Comparison of ENCODE assay signal across 17 cellular contexts in the genomic region with DNA sequence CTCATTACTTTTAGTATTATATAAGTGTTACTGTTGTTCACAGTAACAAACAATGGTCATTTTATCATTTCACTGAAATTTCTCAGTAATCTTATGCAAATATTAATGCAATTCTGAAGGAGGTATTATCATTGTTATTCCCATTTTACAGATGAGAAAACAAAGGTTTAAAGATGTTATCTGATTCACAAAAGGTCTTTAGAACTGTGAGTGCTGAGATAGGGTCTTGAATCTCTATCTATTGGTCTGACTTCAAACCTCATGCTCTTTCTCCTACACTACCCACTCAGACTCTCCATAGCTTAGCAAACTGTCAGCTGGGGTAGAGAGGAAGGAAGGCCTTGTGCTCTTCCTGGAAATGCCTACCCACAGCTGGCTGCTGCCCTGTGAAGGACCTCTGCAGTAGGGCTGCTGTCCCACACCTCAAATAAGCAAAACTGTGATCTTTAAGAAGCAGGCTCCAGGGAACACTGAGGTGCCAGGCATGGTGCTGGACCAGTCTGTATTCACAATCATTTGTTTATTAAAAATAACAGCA. TPM values are rescaled to one million over a fixed set of nuclear protein-coding genes. Genes with fewer than 3 reads are reported as not detected.
DNase-seq lines count a peak whose midpoint lies in the region; ATAC-seq and TF ChIP-seq lines count a peak whose summit lies in the region.
"Had no signal": no experiment of that assay in that cellular context is flagged by ENCODE, and none has a peak within 500 bp of the region (broad histone marks: within the 10 kb centered on the region; RNA-seq: fewer than 3 reads in every experiment).

No MANE protein-coding gene starts in this region.

- ATAC-seq in IMR-90 (ENCODE audit: low read depth): no peak
- peak; percentile 35 for ATAC-seq in activated CD8-positive, alpha-beta T cell treated with anti-CD3 and anti-CD28 coated beads, Interleukin-2, amount 10 ng/mL, durations not matched to agents 7 days and 5 days
- ATAC-seq: GM23338 had no signal

- TF ChIP-seq POLR2A in IMR-90 (IDR thresholded peaks at IDR 0.05; ENCODE audit: low read depth, low read length) (no peak), spleen (IDR thresholded peaks at IDR 0.05) (no peak)

- peaks cover 40% of the 10 kb centered on the region for H3K36me3 ChIP-seq in IMR-90 (ENCODE audit: control insufficient read depth, insufficient read depth, low read length)
- peaks cover 0 to 75% (median 54%) of the 10 kb centered on the region in 6 donors for H3K36me3 ChIP-seq in spleen

- no peak overlapping the region for H4K8ac ChIP-seq in IMR-90 (ENCODE audit: low read depth in 2 of 2, low read length in 2 of 2)

- H3K27me3 ChIP-seq in IMR-90 (ENCODE audit: control insufficient read depth, insufficient read depth, low read length): no peaks in the 10 kb centered on the region
- no peaks in the 10 kb centered on the region for H3K27me3 ChIP-seq in spleen (replicated peaks in 1 of 7)
- no peaks in the 10 kb centered on the region for H3K27me3 ChIP-seq in dorsolateral prefrontal cortex
- H3K27me3 ChIP-seq: MG63 had no signal

- H3K4me1 ChIP-seq in IMR-90 (ENCODE audit: control insufficient read depth, insufficient read depth, low read length) (no peaks in the 10 kb centered on the region), spleen (peaks cover 0 to 44% (median 26%) of the 10 kb centered on the region in 6 donors)

- TF ChIP-seq CTCF in IMR-90 (conservative IDR thresholded peaks at IDR 0.05; ENCODE audit: low read depth, low read length) (no peak), spleen (IDR thresholded peaks at IDR 0.05 in 8 of 11, conservative IDR thresholded peaks at IDR 0.05 in 3 of 11) (no peak), GM13977 (IDR thresholded peaks at IDR 0.05; ENCODE audit: extremely low read depth, insufficient read depth, missing control alignments) (no peak), dorsolateral prefrontal cortex (IDR thresholded peaks at IDR 0.05 in 54 of 56, conservative IDR thresholded peaks at IDR 0.05 in 2 of 56; ENCODE audit: low read depth in 1 of 56, partially characterized antibody in 56 of 56) (no peak)

- H4K5ac ChIP-seq in IMR-90 (ENCODE audit: low read depth, low read length): no peak overlapping the region

- H3K18ac ChIP-seq in IMR-90 (ENCODE audit: low read depth, low read length): no peak overlapping the region

- CTCF ChIA-PET in activated naive CD4-positive, alpha-beta T cell treated with anti-CD3 and anti-CD28 coated beads, Interleukin-2, amount 10 ng/mL, durations not matched to agents 7 days and 5 days (lab: Charles Lee): no interaction called here
- CTCF ChIA-PET in activated naive CD4-positive, alpha-beta T cell treated with anti-CD3 and anti-CD28 coated beads for 36 hours (lab: Charles Lee): no interaction called here
- CTCF ChIA-PET in IMR-90 (lab: Yijun Ruan, JAX): no interaction called here
- CTCF ChIA-PET in activated CD8-positive, alpha-beta T cell treated with anti-CD3 and anti-CD28 coated beads, Interleukin-2, amount 10 ng/mL, durations not matched to agents 7 days and 5 days (lab: Charles Lee): interaction anchor here (3.0 kb wide), 1 partner anchor 10 kb away, joined by 9 read pairs; no protein-coding TSS in a partner anchor

- H2BK5ac ChIP-seq in IMR-90 (ENCODE audit: low read depth, low read length, poor library complexity, severe bottlenecking): no peak overlapping the region

- H4K20me1 ChIP-seq in IMR-90 (ENCODE audit: insufficient read depth, low read length): no peaks in the 10 kb centered on the region

- no peak overlapping the region for H2AK5ac ChIP-seq in IMR-90 (ENCODE audit: low read depth, low read length)

- H2BK15ac ChIP-seq in IMR-90 (ENCODE audit: low read depth, low read length): no peak overlapping the region

- no peak overlapping the region for H3K4ac ChIP-seq in IMR-90 (ENCODE audit: low read depth, low read length)

- H3K27ac Mint-ChIP-seq in activated naive CD4-positive, alpha-beta T cell treated with anti-CD3 and anti-CD28 coated beads, Interleukin-2, amount 10 ng/mL, durations not matched to agents 7 days and 5 days: peak overlapping the region; percentile 73
- H3K27ac Mint-ChIP-seq in activated naive CD4-positive, alpha-beta T cell treated with anti-CD3 and anti-CD28 coated beads for 36 hours: no peak overlapping the region
- peak overlapping the region; percentile 82 for H3K27ac Mint-ChIP-seq in activated CD8-positive, alpha-beta T cell treated with anti-CD3 and anti-CD28 coated beads, Interleukin-2, amount 10 ng/mL, durations not matched to agents 7 days and 5 days
- H3K27ac Mint-ChIP-seq: GM23338 had no signal

- H2AK9ac ChIP-seq in IMR-90 (replicated peaks; ENCODE audit: low read depth, low read length, poor library complexity): peak overlapping the region; percentile 58

- H3K79me1 ChIP-seq in IMR-90 (ENCODE audit: low read depth in 1 of 2, low read length in 2 of 2): peaks cover 0 to 8% of the 10 kb centered on the region in 2 experiments; a peak in 1 of 4 replicates

- POLR2A ChIA-PET in IMR-90 (lab: Charles Lee; ENCODE audit: unreplicated experiment): no interaction called here
- POLR2A ChIA-PET in activated CD8-positive, alpha-beta T cell treated with anti-CD3 and anti-CD28 coated beads, Interleukin-2, amount 10 ng/mL, durations not matched to agents 7 days and 5 days (lab: Charles Lee): no interaction called here

- dilution Hi-C loops in IMR-90 (cut with HindIII; ENCODE audit: low sequenced_read_pairs, unreplicated experiment): no loop called here

- in situ Hi-C loops in IMR-90 (cut with MboI; ENCODE audit: low sequenced_read_pairs): loop anchor here (25.0 kb wide), 1 partner anchor 1556 kb away; a partner anchor contains a TSS
- in situ Hi-C loops in GM13977 (cut with MboI; ENCODE audit: low pct_unique_long_range_greater_than_20kb, low sequenced_read_pairs, unreplicated experiment): no loop called here

- no peak for DNase-seq in activated naive CD4-positive, alpha-beta T cell treated with anti-CD3 and anti-CD28 coated beads, Interleukin-2, amount 10 ng/mL, durations not matched to agents 7 days and 5 days
- DNase-seq in activated naive CD4-positive, alpha-beta T cell treated with anti-CD3 and anti-CD28 coated beads for 36 hours: no peak
- DNase-seq in IMR-90 (no peak), spleen (peak; percentile 17), GM13977 (ENCODE audit: low spot score) (no peak), dorsolateral prefrontal cortex (no peak)
- no peak for DNase-seq in activated CD8-positive, alpha-beta T cell treated with anti-CD3 and anti-CD28 coated beads, Interleukin-2, amount 10 ng/mL, durations not matched to agents 7 days and 5 days
- DNase-seq: CD4-positive, alpha-beta memory T cell; DND-41; GDM1; MG63; NCI-H1092 treated with DMSO at 0.1 percent for 48 hours; NCI-H1694; NCI-H345; NCI-H526 treated with DMSO at 0.1 percent for 48 hours had no signal

- H3K14ac ChIP-seq in IMR-90 (replicated peaks; ENCODE audit: low read depth, low read length): no peak overlapping the region

- no peak overlapping the region for H3K23ac ChIP-seq in IMR-90 (ENCODE audit: low read depth, low read length)

- no TSS peak for BruUV-seq in IMR-90 (replicated peaks; lab: Mats Ljungman, UMichigan)

- H3K27me3 Mint-ChIP-seq in activated naive CD4-positive, alpha-beta T cell treated with anti-CD3 and anti-CD28 coated beads, Interleukin-2, amount 10 ng/mL, durations not matched to agents 7 days and 5 days: no peaks in the 10 kb centered on the region
- no peaks in the 10 kb centered on the region for H3K27me3 Mint-ChIP-seq in activated naive CD4-positive, alpha-beta T cell treated with anti-CD3 and anti-CD28 coated beads for 36 hours (ENCODE audit: low read depth)
- H3K27me3 Mint-ChIP-seq in activated CD8-positive, alpha-beta T cell treated with anti-CD3 and anti-CD28 coated beads, Interleukin-2, amount 10 ng/mL, durations not matched to agents 7 days and 5 days (ENCODE audit: low read depth): no peaks in the 10 kb centered on the region
- H3K27me3 Mint-ChIP-seq: CD4-positive, alpha-beta memory T cell had no signal

- H3K9me3 ChIP-seq in IMR-90 (ENCODE audit: control insufficient read depth, insufficient read depth, low read length) (no peaks in the 10 kb centered on the region), spleen (no peaks in the 10 kb centered on the region)
- H3K9me3 ChIP-seq: MG63 had no signal

- no peak overlapping the region for H3K4me3 ChIP-seq in IMR-90 (ENCODE audit: insufficient read depth, low read depth, low read length)
- no peak overlapping the region for H3K4me3 ChIP-seq in spleen
- H3K4me3 ChIP-seq in dorsolateral prefrontal cortex: no peak overlapping the region
- H3K4me3 ChIP-seq: GM23338, MG63 had no signal

- H3K4me3 Mint-ChIP-seq in activated naive CD4-positive, alpha-beta T cell treated with anti-CD3 and anti-CD28 coated beads, Interleukin-2, amount 10 ng/mL, durations not matched to agents 7 days and 5 days: peak overlapping the region; percentile 51
- H3K4me3 Mint-ChIP-seq in activated naive CD4-positive, alpha-beta T cell treated with anti-CD3 and anti-CD28 coated beads for 36 hours: no peak overlapping the region
- H3K4me3 Mint-ChIP-seq in activated CD8-positive, alpha-beta T cell treated with anti-CD3 and anti-CD28 coated beads, Interleukin-2, amount 10 ng/mL, durations not matched to agents 7 days and 5 days: peak overlapping the region; percentile 55
- H3K4me3 Mint-ChIP-seq: GM23338 had no signal

- 0 out of 2 replicates have a peak, but pooled peaks cover 3% of the 10 kb centered on the region for H3K9me1 ChIP-seq in IMR-90 (ENCODE audit: insufficient read depth, low read length)

- H3K4me2 ChIP-seq in IMR-90 (ENCODE audit: low read depth, low read length): no peak overlapping the region
- H3K4me2 ChIP-seq: GM23338, KMS-11 had no signal

- no peak overlapping the region for H2AFZ ChIP-seq in IMR-90 (replicated peaks; ENCODE audit: low read length, poor library complexity)
- H2AFZ ChIP-seq: GM23338 had no signal

- no peak for TF ChIP-seq RAD21 in IMR-90 (IDR thresholded peaks at IDR 0.05; ENCODE audit: low read length)

- H3K36me3 Mint-ChIP-seq in activated naive CD4-positive, alpha-beta T cell treated with anti-CD3 and anti-CD28 coated beads, Interleukin-2, amount 10 ng/mL, durations not matched to agents 7 days and 5 days: peaks cover 60% of the 10 kb centered on the region
- H3K36me3 Mint-ChIP-seq in activated naive CD4-positive, alpha-beta T cell treated with anti-CD3 and anti-CD28 coated beads for 36 hours (ENCODE audit: low read depth): peaks cover 37% of the 10 kb centered on the region
- peaks cover 65% of the 10 kb centered on the region for H3K36me3 Mint-ChIP-seq in activated CD8-positive, alpha-beta T cell treated with anti-CD3 and anti-CD28 coated beads, Interleukin-2, amount 10 ng/mL, durations not matched to agents 7 days and 5 days (ENCODE audit: low read depth)

- no peak overlapping the region for H3K9ac ChIP-seq in IMR-90 (ENCODE audit: low read depth, low read length)
- H3K9ac ChIP-seq: KMS-11 had no signal

- H3K9me3 Mint-ChIP-seq in activated naive CD4-positive, alpha-beta T cell treated with anti-CD3 and anti-CD28 coated beads, Interleukin-2, amount 10 ng/mL, durations not matched to agents 7 days and 5 days: no peaks in the 10 kb centered on the region
- no peaks in the 10 kb centered on the region for H3K9me3 Mint-ChIP-seq in activated naive CD4-positive, alpha-beta T cell treated with anti-CD3 and anti-CD28 coated beads for 36 hours
- H3K9me3 Mint-ChIP-seq in activated CD8-positive, alpha-beta T cell treated with anti-CD3 and anti-CD28 coated beads, Interleukin-2, amount 10 ng/mL, durations not matched to agents 7 days and 5 days (ENCODE audit: insufficient read depth): no peaks in the 10 kb centered on the region
- H3K9me3 Mint-ChIP-seq: CD4-positive, alpha-beta memory T cell; GM23338 had no signal

- intact Hi-C loops in activated naive CD4-positive, alpha-beta T cell treated with anti-CD3 and anti-CD28 coated beads for 36 hours (cut with micrococcal nuclease): loop anchor here (5.0 kb wide), 1 partner anchor 69 kb away; a partner anchor contains a TSS
- intact Hi-C loops in IMR-90 (cut with micrococcal nuclease) (no loop called here), spleen (cut with DNase I; ENCODE audit: low total_unique reads) (no loop called here), dorsolateral prefrontal cortex (cut with DNase I) (no loop called here)

- H3K4me1 Mint-ChIP-seq in activated naive CD4-positive, alpha-beta T cell treated with anti-CD3 and anti-CD28 coated beads, Interleukin-2, amount 10 ng/mL, durations not matched to agents 7 days and 5 days: peaks cover 67% of the 10 kb centered on the region
- peaks cover 33% of the 10 kb centered on the region for H3K4me1 Mint-ChIP-seq in activated naive CD4-positive, alpha-beta T cell treated with anti-CD3 and anti-CD28 coated beads for 36 hours (ENCODE audit: low read depth)
- peaks cover 67% of the 10 kb centered on the region for H3K4me1 Mint-ChIP-seq in activated CD8-positive, alpha-beta T cell treated with anti-CD3 and anti-CD28 coated beads, Interleukin-2, amount 10 ng/mL, durations not matched to agents 7 days and 5 days (ENCODE audit: low read depth)

- H2BK120ac ChIP-seq in IMR-90 (ENCODE audit: low read depth, low read length): no peak overlapping the region

- no peak overlapping the region for H2BK20ac ChIP-seq in IMR-90 (ENCODE audit: low read depth, low read length)

- H3K56ac ChIP-seq in IMR-90 (ENCODE audit: extremely low read depth, insufficient read depth, low read length): no peak overlapping the region

- H4K91ac ChIP-seq in IMR-90 (ENCODE audit: insufficient read depth, low read depth, low read length): no peak overlapping the region

- H3K27ac ChIP-seq in IMR-90 (ENCODE audit: insufficient read depth, low read length): no peak overlapping the region
- H3K27ac ChIP-seq in spleen: peak overlapping the region in 2 of 8 donors; percentile 81 to 85
- no peak overlapping the region for H3K27ac ChIP-seq in dorsolateral prefrontal cortex
- H3K27ac ChIP-seq: KMS-11 had no signal

RNA-seq across cellular contexts. Expression of a gene that starts 6.2 kb away (rescaled TPM):
- 1 to 10 TPM; 2.2 to 2.6 TPM for total RNA-seq in activated naive CD4-positive, alpha-beta T cell treated with anti-CD3 and anti-CD28 coated beads for 36 hours
- total RNA-seq in IMR-90 (2012; rRNA removed) (9.4 and 11.8 TPM in 2 replicates), spleen (1 to 10 TPM; 1.1 to 3.3 (median 1.4) TPM), dorsolateral prefrontal cortex (10 to 100 TPM; 17.0 to 49.3 (median 30.6) TPM)
- polyA plus RNA-seq in IMR-90 (2012; rRNA removed) (6.3 and 7.8 TPM in 2 replicates), spleen (1 to 10 TPM in 1 of 3 donors, under 1 TPM in 2; 0.70 to 1.8 (median 0.76) TPM)
- polyA plus RNA-seq in IMR-90 (2012; cell fraction: cytosol; rRNA removed): 5.9 and 6.6 TPM in 2 replicates
- 2.3 and 4.8 TPM in 2 replicates for polyA plus RNA-seq in IMR-90 (2012; cell fraction: nucleus; rRNA removed; ENCODE audit: low replicate concordance)
- 1 to 10 TPM in 1 of 2 experiments, under 1 TPM in 1; 0.66 to 1.9 TPM for total RNA-seq in activated CD8-positive, alpha-beta T cell treated with anti-CD3 and anti-CD28 coated beads, Interleukin-2, amount 10 ng/mL, durations not matched to agents 7 days and 5 days

RNA-seq across cellular contexts. Expression of a gene that starts 7.7 kb away (rescaled TPM):
- total RNA-seq in activated naive CD4-positive, alpha-beta T cell treated with anti-CD3 and anti-CD28 coated beads for 36 hours: 100 to 1,000 TPM; 122 to 141 TPM
- total RNA-seq in IMR-90 (2012; rRNA removed): 46.1 and 64.7 TPM in 2 replicates
- polyA plus RNA-seq in IMR-90 (2012; rRNA removed): 66.0 and 77.9 TPM in 2 replicates
- 50.4 and 62.7 TPM in 2 replicates for polyA plus RNA-seq in IMR-90 (2012; cell fraction: cytosol; rRNA removed)
- 17.4 and 42.5 TPM in 2 replicates for polyA plus RNA-seq in IMR-90 (2012; cell fraction: nucleus; rRNA removed; ENCODE audit: low replicate concordance)
- total RNA-seq in activated CD8-positive, alpha-beta T cell treated with anti-CD3 and anti-CD28 coated beads, Interleukin-2, amount 10 ng/mL, durations not matched to agents 7 days and 5 days: 100 to 1,000 TPM; 115 TPM
- total RNA-seq in spleen: 10 to 100 TPM; 31.2 to 57.8 (median 38.0) TPM
- 10 to 100 TPM; 75.8 to 94.3 (median 91.3) TPM for polyA plus RNA-seq in spleen
- total RNA-seq in dorsolateral prefrontal cortex: 10 to 100 TPM; 28.8 to 59.3 (median 43.8) TPM

RNA-seq across cellular contexts. Expression of a gene that starts 26.3 kb away (rescaled TPM):
- total RNA-seq in activated naive CD4-positive, alpha-beta T cell treated with anti-CD3 and anti-CD28 coated beads for 36 hours: under 1 TPM; 0.19 to 0.25 TPM
- total RNA-seq in IMR-90 (2012; rRNA removed): not detected in 2 replicates
- not detected in 2 replicates for polyA plus RNA-seq in IMR-90 (2012; rRNA removed)
- not detected in 2 replicates for polyA plus RNA-seq in IMR-90 (2012; cell fraction: cytosol; rRNA removed)
- not detected in 2 replicates for polyA plus RNA-seq in IMR-90 (2012; cell fraction: nucleus; rRNA removed; ENCODE audit: low replicate concordance)
- total RNA-seq in activated CD8-positive, alpha-beta T cell treated with anti-CD3 and anti-CD28 coated beads, Interleukin-2, amount 10 ng/mL, durations not matched to agents 7 days and 5 days: under 1 TPM in 1 of 2 experiments, not detected in 1; 0.05 TPM
- total RNA-seq in spleen: 100 to 1,000 TPM; 200 to 795 (median 433) TPM
- 10 to 100 TPM in 2 of 3 donors, 1 to 10 TPM in 1; 8.9 to 73.8 (median 52.7) TPM for polyA plus RNA-seq in spleen
- 10 to 100 TPM in 79 of 120 experiments, 1 to 10 TPM in 41; 3.2 to 43.8 (median 11.6) TPM for total RNA-seq in dorsolateral prefrontal cortex
- total RNA-seq: GM23338 had no signal
- polyA plus RNA-seq: CD4-positive, alpha-beta memory T cell; GM23338 had no signal

RNA-seq across cellular contexts. Expression of a gene that starts 58.8 kb away (rescaled TPM):
- 10 to 100 TPM; 33.5 to 36.5 TPM for total RNA-seq in activated naive CD4-positive, alpha-beta T cell treated with anti-CD3 and anti-CD28 coated beads for 36 hours
- total RNA-seq in IMR-90 (2012; rRNA removed) (10.3 and 11.7 TPM in 2 replicates), spleen (10 to 100 TPM; 42.9 to 62.2 (median 49.0) TPM), dorsolateral prefrontal cortex (10 to 100 TPM; 20.2 to 48.4 (median 34.9) TPM)
- polyA plus RNA-seq in IMR-90 (2012; rRNA removed) (78.9 and 94.1 TPM in 2 replicates), spleen (10 to 100 TPM; 65.1 to 87.6 (median 86.6) TPM)
- 66.7 and 93.2 TPM in 2 replicates for polyA plus RNA-seq in IMR-90 (2012; cell fraction: cytosol; rRNA removed)
- polyA plus RNA-seq in IMR-90 (2012; cell fraction: nucleus; rRNA removed; ENCODE audit: low replicate concordance): 24.5 and 29.7 TPM in 2 replicates
- 10 to 100 TPM; 44.7 to 47.5 TPM for total RNA-seq in activated CD8-positive, alpha-beta T cell treated with anti-CD3 and anti-CD28 coated beads, Interleukin-2, amount 10 ng/mL, durations not matched to agents 7 days and 5 days

Comparison
In these comparisons a context has a peak if more than half of its experiments do, and no peak if none do; other contexts are left out.
1. RNA of a gene that starts 26.3 kb away (total RNA-seq): 200 to 795 TPM in spleen; 3.2 to 43.8 TPM in dorsolateral prefrontal cortex, 0.19 to 0.25 TPM in activated naive CD4-positive, alpha-beta T cell treated with anti-CD3 and anti-CD28 coated beads for 36 hours, 0.05 TPM in activated CD8-positive, alpha-beta T cell treated with anti-CD3 and anti-CD28 coated beads, Interleukin-2, amount 10 ng/mL, durations not matched to agents 7 days and 5 days and not detected in IMR-90; every median in the first group is over 4 times any median in the second.